9 cellular contexts compared by ENCODE assay signal in genomic region chr15:73989001-73989798, GRCh38. TPM values are rescaled to one million over a fixed set of nuclear protein-coding genes. Genes with fewer than 3 reads are reported as not detected.
DNase-seq lines count a peak whose midpoint lies in the region; ATAC-seq and TF ChIP-seq lines count a peak whose summit lies in the region.
"Had no signal": no experiment of that assay in that cellular context is flagged by ENCODE, and none has a peak within 500 bp of the region (broad histone marks: within the 10 kb centered on the region; RNA-seq: fewer than 3 reads in every experiment).

No MANE protein-coding gene starts in this region.

- H3K4me1 Mint-ChIP-seq in osteocyte (ENCODE audit: unreplicated experiment) = peaks cover 71% of the 10 kb centered on the region
- H3K4me1 Mint-ChIP-seq in mesothelial cell of epicardium = peaks cover 14% of the 10 kb centered on the region

- H3K4me3 Mint-ChIP-seq in osteocyte (ENCODE audit: unreplicated experiment) = no peak overlapping the region
- H3K4me3 Mint-ChIP-seq in mesothelial cell of epicardium = no peak overlapping the region

- H3K36me3 Mint-ChIP-seq in osteocyte (ENCODE audit: unreplicated experiment) (no peaks in the 10 kb centered on the region), mesothelial cell of epicardium (peaks cover 2% of the 10 kb centered on the region)

- H3K9me3 Mint-ChIP-seq in osteocyte (ENCODE audit: unreplicated experiment) (no peaks in the 10 kb centered on the region), mesothelial cell of epicardium (no peaks in the 10 kb centered on the region)

- peak overlapping the region; percentile 85 for H3K27ac Mint-ChIP-seq in osteocyte (ENCODE audit: unreplicated experiment)
- H3K27ac Mint-ChIP-seq in mesothelial cell of epicardium = no peak overlapping the region

- H3K4me3 ChIP-seq in NB4 (ENCODE audit: low read depth, low read length) (no peak overlapping the region), epithelial cell of esophagus (ENCODE audit: low read length) (no peak overlapping the region)

- TF ChIP-seq CTCF in NB4 (IDR thresholded peaks at IDR 0.05; ENCODE audit: low read depth, low read length) (no peak), epithelial cell of esophagus (IDR thresholded peaks at IDR 0.05; ENCODE audit: insufficient read depth, low read depth, low read length, missing control alignments) (no peak), osteocyte (IDR thresholded peaks at IDR 0.05) (no peak), mesothelial cell of epicardium (IDR thresholded peaks at IDR 0.05; ENCODE audit: unreplicated experiment) (no peak)

- H3K27me3 Mint-ChIP-seq in osteocyte (ENCODE audit: unreplicated experiment) (no peaks in the 10 kb centered on the region), mesothelial cell of epicardium (ENCODE audit: low read depth) (no peaks in the 10 kb centered on the region)

- ATAC-seq in HG03378 (IDR thresholded peaks at IDR 0.05; ENCODE audit: unreplicated experiment) = no peak

- DNase-seq in AG08396 (ENCODE audit: low spot score) (peak; percentile 78), NB4 (ENCODE audit: low read depth) (peak; percentile 57), epithelial cell of esophagus (ENCODE audit: low read depth) (peak; percentile 84), osteocyte (ENCODE audit: extremely low spot score, unreplicated experiment) (no peak), NCI-H128 (lab: John Stamatoyannopoulos, UW; ENCODE audit: unreplicated experiment) (no peak), T-helper 9 cell (no peak), mesothelial cell of epicardium (ENCODE audit: low spot score in 2 of 2, unreplicated experiment in 2 of 2) (no peak)
- DNase-seq: mesendoderm had no signal

- TF ChIP-seq POLR2A in NB4 (IDR thresholded peaks at IDR 0.05; ENCODE audit: extremely low read depth, insufficient read length) = no peak

RNA-seq across cellular contexts. Expression of gene STOML1, which starts 2.9 kb away (rescaled TPM):
- total RNA-seq in osteocyte (17.1 and 18.3 TPM in 2 replicates), mesothelial cell of epicardium (11.1 to 13.7 TPM (median 11.9 TPM) in 3 replicates)

RNA-seq across cellular contexts. Expression of gene PML, which starts 5.3 kb away (rescaled TPM):
- total RNA-seq in osteocyte (60.6 and 63.1 TPM in 2 replicates), mesothelial cell of epicardium (41.2 to 45.3 TPM (median 43.6 TPM) in 3 replicates)

Comparison
In these comparisons a context has a peak if more than half of its experiments do, and no peak if none do; other contexts are left out.
1. DNase-seq: peak in AG08396 (single experiment), NB4 (single experiment) and epithelial cell of esophagus (single experiment); none in osteocyte (single experiment), NCI-H128 (single experiment), T-helper 9 cell (single experiment) and mesothelial cell of epicardium (0 of 2).